In genomic region chr18:79897940-79898625, GRCh38 we compare ENCODE assay signal across 23 cellular contexts. TPM values are rescaled to one million over a fixed set of nuclear protein-coding genes. Genes with fewer than 3 reads are reported as not detected.
A peak's percentile ranks its signal among the peaks of the same experiment; 100 is the strongest.
DNase-seq lines count a peak whose midpoint lies in the region; ATAC-seq, FAIRE-seq and TF ChIP-seq lines count a peak whose summit lies in the region.
"Had no signal": no experiment of that assay in that cellular context is flagged by ENCODE, and none has a peak within 500 bp of the region (broad histone marks: within the 10 kb centered on the region; RNA-seq: fewer than 3 reads in every experiment).

No MANE protein-coding gene starts in this region.

- TF ChIP-seq POLR2A in HepG2 (IDR thresholded peaks at IDR 0.05; ENCODE audit: insufficient read depth in 1 of 2, low read depth in 2 of 2, low read length in 2 of 2): no peak

- H3K36me3 Mint-ChIP-seq in chondrocyte (ENCODE audit: low read depth): peaks cover 49% of the 10 kb centered on the region

- H4K20me1 ChIP-seq in HepG2 (ENCODE audit: insufficient read depth, low read length): peaks cover 5% of the 10 kb centered on the region; the same call in 1 of the 2 replicates

- H3K4me3 ChIP-seq in left ventricle myocardium inferior (no peak overlapping the region), HepG2 (replicated peaks in 1 of 3; ENCODE audit: insufficient read depth in 1 of 3, low read depth in 2 of 3, low read length in 3 of 3) (no peak overlapping the region), upper lobe of right lung (no peak overlapping the region)
- H3K4me3 ChIP-seq: GM23338 had no signal

- in situ Hi-C loops in HepG2 (cut with HindIII; ENCODE audit: extremely low pct_ligation_motif_present, low pct_unique_long_range_greater_than_20kb): no loop called here

- H3K36me3 ChIP-seq in left ventricle myocardium inferior (peaks cover 10% of the 10 kb centered on the region), HepG2 (replicated peaks in 1 of 2; ENCODE audit: control insufficient read depth in 1 of 2, insufficient read depth in 2 of 2, low read length in 2 of 2) (no peaks in the 10 kb centered on the region; a peak in 1 of 5 replicates), upper lobe of right lung (peaks cover 4% of the 10 kb centered on the region)

- no peak overlapping the region for H3K27ac Mint-ChIP-seq in chondrocyte (ENCODE audit: unreplicated experiment)
- H3K27ac Mint-ChIP-seq: CD8-positive, alpha-beta T cell; GM23338 had no signal

- intact Hi-C loops in Right ventricle myocardium inferior (cut with DNase I) (no loop called here), left ventricle myocardium inferior (cut with micrococcal nuclease) (no loop called here), HepG2 (cut with micrococcal nuclease; ENCODE audit: unreplicated experiment) (no loop called here), upper lobe of right lung (cut with DNase I) (no loop called here)

- no TSS peak for BruUV-seq in HepG2 (replicated peaks; lab: Mats Ljungman, UMichigan)

- TF ChIP-seq RAD21 in HepG2 (CRISPR knock-in tag; IDR thresholded peaks at IDR 0.05): no peak

- no peak overlapping the region for H2AFZ ChIP-seq in HepG2 (ENCODE audit: low read length)
- H2AFZ ChIP-seq: GM23338 had no signal

- no peak overlapping the region for H3K4me2 ChIP-seq in HepG2 (ENCODE audit: low read depth, low read length)
- H3K4me2 ChIP-seq: BLaER1 treated with 17β-estradiol and CSF1 and Interleukin-3, amounts not matched to agents 10 nM and 100 nM; GM23338 had no signal

- no peaks in the 10 kb centered on the region for H3K27me3 ChIP-seq in left ventricle myocardium inferior (ENCODE audit: low read depth)
- H3K27me3 ChIP-seq in HepG2 (ENCODE audit: control insufficient read depth in 1 of 2, insufficient read depth in 2 of 2, low read length in 2 of 2): no peaks in the 10 kb centered on the region
- no peaks in the 10 kb centered on the region for H3K27me3 ChIP-seq in upper lobe of right lung
- H3K27me3 ChIP-seq: BLaER1 treated with 17β-estradiol and CSF1 and Interleukin-3, amounts not matched to agents 10 nM and 100 nM had no signal

- no peak overlapping the region for H3K4me3 Mint-ChIP-seq in chondrocyte (ENCODE audit: unreplicated experiment)
- H3K4me3 Mint-ChIP-seq: CD8-positive, alpha-beta T cell; GM23338 had no signal

- TF ChIP-seq EP300 in HepG2 (IDR thresholded peaks at IDR 0.05; ENCODE audit: low read depth in 2 of 2, low read length in 2 of 2): no peak
- TF ChIP-seq EP300 in HepG2 (CRISPR knock-in tag; IDR thresholded peaks at IDR 0.05; ENCODE audit: borderline replicate concordance): no peak

- CTCF ChIA-PET in HepG2 (lab: Yijun Ruan, JAX; ENCODE audit: low intra/inter-chr PET ratio, low total read pairs): no interaction called here

- FAIRE-seq in HepG2 (lab: Jason Lieb, UNC): no peak
- FAIRE-seq: GM12891, GM18507 had no signal

- POLR2A ChIA-PET in HepG2 (lab: Yijun Ruan, JAX): no interaction called here

- H3K9me3 Mint-ChIP-seq in chondrocyte (ENCODE audit: low read depth): peaks cover 54% of the 10 kb centered on the region

- no peaks in the 10 kb centered on the region for H3K27me3 Mint-ChIP-seq in chondrocyte (ENCODE audit: low read depth)

- DNase-seq in Right ventricle myocardium inferior (ENCODE audit: missing footprints): peak; percentile 18
- no peak for DNase-seq in left ventricle myocardium inferior
- peak; percentile 68 for DNase-seq in chondrocyte (ENCODE audit: low spot score)
- DNase-seq in HepG2 (ENCODE audit: low spot score): no peak
- DNase-seq in upper lobe of right lung: peak; percentile 52
- no peak for DNase-seq in OCI-M1 (lab: John Stamatoyannopoulos, UW)
- DNase-seq: DMS53, EL, HCEC 1CT, KG1, NCI-H187, NCI-H2107, NCI-H510A treated with DMSO at 0.1 percent for 48 hours, NCI-H82, PC-3, RPMI8226, SIG-M5 had no signal

- no peak overlapping the region for H3K9ac ChIP-seq in HepG2 (ENCODE audit: insufficient read depth, low read depth, low read length)
- H3K9ac ChIP-seq: BLaER1 treated with 17β-estradiol and CSF1 and Interleukin-3, amounts not matched to agents 10 nM and 100 nM had no signal

- H3K4me1 ChIP-seq in left ventricle myocardium inferior (no peaks in the 10 kb centered on the region), HepG2 (ENCODE audit: insufficient read depth, low read length) (no peaks in the 10 kb centered on the region), upper lobe of right lung (no peaks in the 10 kb centered on the region)
- H3K4me1 ChIP-seq: BLaER1 treated with 17β-estradiol and CSF1 and Interleukin-3, amounts not matched to agents 10 nM and 100 nM had no signal

- H3K27ac ChIP-seq in left ventricle myocardium inferior (replicated peaks): no peak overlapping the region
- no peak overlapping the region for H3K27ac ChIP-seq in HepG2 (ENCODE audit: extremely low read length, insufficient read depth, low read length)
- H3K27ac ChIP-seq in upper lobe of right lung: no peak overlapping the region
- H3K27ac ChIP-seq: BLaER1 treated with 17β-estradiol and CSF1 and Interleukin-3, amounts not matched to agents 10 nM and 100 nM had no signal

- no peaks in the 10 kb centered on the region for H3K79me2 ChIP-seq in HepG2 (ENCODE audit: insufficient read depth, low read length)

- WGBS in HepG2 (ENCODE audit: low lambda C conversion rate): 100% methylated on average over 10 of the region's 15 CpGs

- no peaks in the 10 kb centered on the region for H3K4me1 Mint-ChIP-seq in chondrocyte (ENCODE audit: low read depth)
- H3K4me1 Mint-ChIP-seq: GM23338 had no signal

- H3K9me3 ChIP-seq in left ventricle myocardium inferior (replicated peaks) (peaks cover 66% of the 10 kb centered on the region), HepG2 (ENCODE audit: low read length) (peaks cover 45% of the 10 kb centered on the region), upper lobe of right lung (peaks cover 11% of the 10 kb centered on the region)

- ATAC-seq in Right ventricle myocardium inferior: no peak
- no peak for ATAC-seq in HepG2
- ATAC-seq in upper lobe of right lung: no peak
- ATAC-seq in GM18498 (IDR thresholded peaks at IDR 0.05; ENCODE audit: unreplicated experiment): no peak
- ATAC-seq: CD8-positive, alpha-beta T cell; GM23338; PC-3 had no signal

- TF ChIP-seq CTCF in left ventricle myocardium inferior (IDR thresholded peaks at IDR 0.05; ENCODE audit: borderline replicate concordance) (no peak), chondrocyte (IDR thresholded peaks at IDR 0.05) (no peak), HepG2 (CRISPR knock-in tag; IDR thresholded peaks at IDR 0.05) (no peak), upper lobe of right lung (IDR thresholded peaks at IDR 0.05) (no peak)

TF ChIP-seq in HepG2, 621 proteins besides CTCF, POLR2A, EP300 and RAD21 (continues in another document):
- TF ChIP-seq ZNF598 (CRISPR knock-in tag; IDR thresholded peaks at IDR 0.05; ENCODE audit: borderline replicate concordance) (no peak), RBM22 (optimal IDR thresholded peaks at IDR 0.05; ENCODE audit: low read length) (peak; percentile 51), ZNF615 (CRISPR knock-in tag; IDR thresholded peaks at IDR 0.05; ENCODE audit: borderline replicate concordance) (no peak), DR1 (CRISPR knock-in tag; IDR thresholded peaks at IDR 0.05) (no peak), CAMTA2 (CRISPR knock-in tag; IDR thresholded peaks at IDR 0.05; ENCODE audit: borderline replicate concordance) (no peak)

RNA-seq across cellular contexts. Expression of gene SLC66A2, which starts 53.4 kb away (rescaled TPM):
- 29.3 TPM for total RNA-seq in Right ventricle myocardium inferior
- total RNA-seq in left ventricle myocardium inferior: 27.4 TPM
- total RNA-seq in chondrocyte: 27.6 to 32.1 TPM (median 29.1 TPM) in 3 replicates
- 30.3 and 41.9 TPM in 2 replicates for total RNA-seq in HepG2 (2016; rRNA removed; fragmentation: Illumina TruSeq; extraction: Trizol)
- total RNA-seq in HepG2 (2016; cell fraction: cytosol; rRNA removed; fragmentation: Illumina TruSeq; extraction: Trizol; ENCODE audit: low read depth): 40.5 and 40.6 TPM in 2 replicates
- 29.0 and 42.7 TPM in 2 replicates for total RNA-seq in HepG2 (2016; cell fraction: insoluble cytoplasmic fraction; rRNA removed; fragmentation: Illumina TruSeq; extraction: Trizol)
- total RNA-seq in HepG2 (2016; cell fraction: membrane; rRNA removed; fragmentation: Illumina TruSeq; extraction: Trizol): 74.6 and 79.6 TPM in 2 replicates
- total RNA-seq in HepG2 (2016; cell fraction: nucleus; rRNA removed; fragmentation: Illumina TruSeq; extraction: Trizol): 24.3 and 28.3 TPM in 2 replicates
- 33.5 and 62.5 TPM in 2 replicates for polyA plus RNA-seq in HepG2 (2011; rRNA removed)
- 56.8 and 67.4 TPM in 2 replicates for polyA plus RNA-seq in HepG2 (2011; cell fraction: cytosol; rRNA removed)
- polyA plus RNA-seq in HepG2 (2011; cell fraction: nucleus; rRNA removed): 84.2 and 87.0 TPM in 2 replicates
- polyA plus RNA-seq in HepG2 (2012): 46.8 and 62.2 TPM in 2 replicates
- 45.1 and 50.9 TPM in 2 replicates for polyA plus RNA-seq in HepG2 (2016; cell fraction: cytosol; fragmentation: Illumina TruSeq; extraction: Trizol; ENCODE audit: low read depth)
- 33.6 and 33.8 TPM in 2 replicates for polyA plus RNA-seq in HepG2 (2016; cell fraction: insoluble cytoplasmic fraction; fragmentation: Illumina TruSeq; extraction: Trizol; ENCODE audit: low read depth)
- polyA plus RNA-seq in HepG2 (2016; cell fraction: membrane; fragmentation: Illumina TruSeq; extraction: Trizol; ENCODE audit: low read depth): 69.1 and 69.7 TPM in 2 replicates
- polyA plus RNA-seq in HepG2 (2016; cell fraction: nucleus; fragmentation: Illumina TruSeq; extraction: Trizol; ENCODE audit: insufficient read depth, low read depth): 43.3 and 46.8 TPM in 2 replicates
- polyA minus RNA-seq in HepG2 (2011; rRNA and poly(A)+ RNA removed; ENCODE audit: low replicate concordance): 19.8 and 109 TPM in 2 replicates
- polyA minus RNA-seq in HepG2 (2011; cell fraction: cytosol; rRNA and poly(A)+ RNA removed): 28.8 and 32.5 TPM in 2 replicates
- polyA minus RNA-seq in HepG2 (2011; cell fraction: nucleus; rRNA and poly(A)+ RNA removed): 27.0 and 33.3 TPM in 2 replicates
- total RNA-seq in upper lobe of right lung: 59.5 TPM

Comparison
In these comparisons a context has a peak if more than half of its experiments do, and no peak if none do; other contexts are left out.
1. DNase-seq: peak in Right ventricle myocardium inferior (single experiment), chondrocyte (single experiment) and upper lobe of right lung (single experiment); none in left ventricle myocardium inferior (single experiment), HepG2 (single experiment) and OCI-M1 (single experiment).